In the genomic region with DNA sequence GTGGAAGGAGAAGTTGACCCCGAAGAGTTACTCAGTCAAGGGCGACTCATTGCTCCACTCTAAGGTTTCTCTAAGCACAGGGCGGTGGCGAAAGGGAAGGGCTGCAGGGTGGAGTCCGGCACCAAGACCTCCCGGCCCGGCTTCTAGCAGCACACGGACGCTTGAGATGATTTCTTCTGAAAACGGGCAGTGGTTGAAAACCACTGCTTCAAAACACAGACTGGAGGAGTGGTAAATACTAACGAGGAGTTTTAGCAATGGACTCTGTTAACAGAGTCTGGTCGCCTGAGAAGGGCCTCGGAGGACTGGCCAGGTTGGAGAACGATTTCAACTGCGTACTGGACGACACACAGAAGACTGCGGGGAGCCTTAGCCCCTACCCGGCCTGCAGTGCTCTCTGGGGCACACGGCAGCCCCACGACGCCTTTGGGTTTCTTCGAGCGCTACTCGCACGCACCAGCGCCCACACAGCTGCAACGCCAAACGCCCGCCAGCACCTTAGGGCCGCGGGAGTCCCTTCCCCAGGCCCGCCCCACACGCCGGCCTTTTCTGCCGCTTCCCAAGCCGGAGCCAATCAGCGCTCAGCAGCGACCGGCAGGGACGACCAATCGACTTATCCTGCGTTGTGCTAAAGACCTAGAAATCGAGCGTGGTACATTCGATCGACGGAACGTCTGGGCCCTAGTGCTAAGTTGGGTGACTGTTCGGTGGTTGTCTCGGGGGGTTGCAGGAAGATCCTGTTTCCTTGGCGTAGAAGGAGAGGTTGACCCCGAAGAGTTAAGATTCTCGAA, we compare ENCODE assay signal across 8 cellular contexts. TPM values are rescaled to one million over a fixed set of nuclear protein-coding genes. Genes with fewer than 3 reads are reported as not detected.
DNase-seq lines count a peak whose midpoint lies in the region; ATAC-seq and TF ChIP-seq lines count a peak whose summit lies in the region.

No MANE protein-coding gene starts in this region.

- ATAC-seq in GM21529 (IDR thresholded peaks at IDR 0.05; ENCODE audit: unreplicated experiment) (peak; percentile 88), gastroesophageal sphincter (peak; percentile 97)

- peak; percentile 24 to 47 for TF ChIP-seq POLR2A in gastroesophageal sphincter (IDR thresholded peaks at IDR 0.05)

- H3K4me3 ChIP-seq in SJCRH30 (peak overlapping the region; percentile 71), gastroesophageal sphincter (peak overlapping the region; percentile 51 to 66)

- H3K27ac Mint-ChIP-seq in activated naive CD4-positive, alpha-beta T cell treated with anti-CD3 and anti-CD28 coated beads for 36 hours, result no peak overlapping the region

- H3K36me3 ChIP-seq in SJCRH30 (no peaks in the 10 kb centered on the region; the same call in 1 of the 2 replicates), gastroesophageal sphincter (peaks cover 0 to 6% of the 10 kb centered on the region in 2 donors)

- H3K9me3 Mint-ChIP-seq in activated naive CD4-positive, alpha-beta T cell treated with anti-CD3 and anti-CD28 coated beads for 36 hours, result no peaks in the 10 kb centered on the region

- H3K4me1 ChIP-seq in SJCRH30, result peaks cover 2% of the 10 kb centered on the region; the same call in 1 of the 2 replicates
- H3K4me1 ChIP-seq in gastroesophageal sphincter, result peaks cover 0 to 43% (median 8%) of the 10 kb centered on the region in 3 donors

- H3K36me3 Mint-ChIP-seq in activated naive CD4-positive, alpha-beta T cell treated with anti-CD3 and anti-CD28 coated beads for 36 hours (ENCODE audit: low read depth), result peaks cover 10% of the 10 kb centered on the region

- TF ChIP-seq CTCF in gastroesophageal sphincter (IDR thresholded peaks at IDR 0.05), result peak in 1 of 4 experiments; percentile 16

- no peak for TF ChIP-seq EP300 in gastroesophageal sphincter (IDR thresholded peaks at IDR 0.05)

- CTCF ChIA-PET in activated naive CD4-positive, alpha-beta T cell treated with anti-CD3 and anti-CD28 coated beads for 36 hours (lab: Charles Lee), result no interaction called here

- H3K27me3 ChIP-seq in SJCRH30, result no peaks in the 10 kb centered on the region
- peaks cover 31% of the 10 kb centered on the region for H3K27me3 ChIP-seq in gastroesophageal sphincter

- H3K27ac ChIP-seq in SJCRH30, result peak overlapping the region; percentile 8; the same call in 1 of the 2 replicates
- peak overlapping the region; percentile 3 to 81 (median 79) for H3K27ac ChIP-seq in gastroesophageal sphincter

- H3K27me3 Mint-ChIP-seq in activated naive CD4-positive, alpha-beta T cell treated with anti-CD3 and anti-CD28 coated beads for 36 hours (ENCODE audit: low read depth), result peaks cover 29% of the 10 kb centered on the region

- peak; percentile 62 for DNase-seq in DMS153 treated with DMSO at 0.1 percent for 48 hours (lab: John Stamatoyannopoulos, UW; ENCODE audit: unreplicated experiment)
- DNase-seq in KBM-7, result peak; percentile 90
- DNase-seq in SJCRH30, result peak; percentile 89 to 93
- DNase-seq in activated naive CD4-positive, alpha-beta T cell treated with anti-CD3 and anti-CD28 coated beads for 36 hours, result peak; percentile 90
- peak; percentile 62 for DNase-seq in non-pigmented ciliary epithelial cell (ENCODE audit: low read depth)
- peak; percentile 92 for DNase-seq in superior temporal gyrus (ENCODE audit: extremely low spot score)

- in situ Hi-C loops in KBM-7 (cut with MboI; ENCODE audit: low pct_unique_long_range_greater_than_20kb, low sequenced_read_pairs), result no loop called here

- peaks cover 23% of the 10 kb centered on the region for H3K4me1 Mint-ChIP-seq in activated naive CD4-positive, alpha-beta T cell treated with anti-CD3 and anti-CD28 coated beads for 36 hours (ENCODE audit: low read depth)

- intact Hi-C loops in activated naive CD4-positive, alpha-beta T cell treated with anti-CD3 and anti-CD28 coated beads for 36 hours (cut with micrococcal nuclease), result loop anchor here (10.0 kb wide), 2 partner anchors 101 to 539 kb away; a partner anchor contains a TSS

- 3 to 4% methylated on average over 14 to 27 of the region's 53 CpGs for WGBS in gastroesophageal sphincter (ENCODE audit: low coverage in 1 of 2), 2 donors

- H3K4me3 Mint-ChIP-seq in activated naive CD4-positive, alpha-beta T cell treated with anti-CD3 and anti-CD28 coated beads for 36 hours, result peak overlapping the region; percentile 85

- H3K9me3 ChIP-seq in SJCRH30 (replicated peaks) (no peaks in the 10 kb centered on the region), gastroesophageal sphincter (no peaks in the 10 kb centered on the region)

RNA-seq across cellular contexts. Expression of a gene that starts 14.4 kb away (rescaled TPM):
- not detected in 2 replicates for total RNA-seq in SJCRH30 (2014; rRNA removed; shearing (Covaris generic))
- not detected for total RNA-seq in activated naive CD4-positive, alpha-beta T cell treated with anti-CD3 and anti-CD28 coated beads for 36 hours
- 1 to 10 TPM; 1.8 to 5.5 (median 3.3) TPM for total RNA-seq in gastroesophageal sphincter

RNA-seq across cellular contexts. Expression of a gene that starts 56.6 kb away (rescaled TPM):
- total RNA-seq in SJCRH30 (2014; rRNA removed; shearing (Covaris generic)), result 14.6 and 15.6 TPM in 2 replicates
- 10 to 100 TPM; 19.3 to 22.9 TPM for total RNA-seq in activated naive CD4-positive, alpha-beta T cell treated with anti-CD3 and anti-CD28 coated beads for 36 hours
- total RNA-seq in gastroesophageal sphincter, result 10 to 100 TPM; 13.4 to 30.4 (median 18.4) TPM

Comparison
In these comparisons a context has a peak if more than half of its experiments do, and no peak if none do; other contexts are left out.
1. Peak in every context shown above with its lines: DNase-seq, ATAC-seq, H3K4me3 ChIP-seq and H3K27ac ChIP-seq.